12 cellular contexts compared by ENCODE assay signal in the genomic region with DNA sequence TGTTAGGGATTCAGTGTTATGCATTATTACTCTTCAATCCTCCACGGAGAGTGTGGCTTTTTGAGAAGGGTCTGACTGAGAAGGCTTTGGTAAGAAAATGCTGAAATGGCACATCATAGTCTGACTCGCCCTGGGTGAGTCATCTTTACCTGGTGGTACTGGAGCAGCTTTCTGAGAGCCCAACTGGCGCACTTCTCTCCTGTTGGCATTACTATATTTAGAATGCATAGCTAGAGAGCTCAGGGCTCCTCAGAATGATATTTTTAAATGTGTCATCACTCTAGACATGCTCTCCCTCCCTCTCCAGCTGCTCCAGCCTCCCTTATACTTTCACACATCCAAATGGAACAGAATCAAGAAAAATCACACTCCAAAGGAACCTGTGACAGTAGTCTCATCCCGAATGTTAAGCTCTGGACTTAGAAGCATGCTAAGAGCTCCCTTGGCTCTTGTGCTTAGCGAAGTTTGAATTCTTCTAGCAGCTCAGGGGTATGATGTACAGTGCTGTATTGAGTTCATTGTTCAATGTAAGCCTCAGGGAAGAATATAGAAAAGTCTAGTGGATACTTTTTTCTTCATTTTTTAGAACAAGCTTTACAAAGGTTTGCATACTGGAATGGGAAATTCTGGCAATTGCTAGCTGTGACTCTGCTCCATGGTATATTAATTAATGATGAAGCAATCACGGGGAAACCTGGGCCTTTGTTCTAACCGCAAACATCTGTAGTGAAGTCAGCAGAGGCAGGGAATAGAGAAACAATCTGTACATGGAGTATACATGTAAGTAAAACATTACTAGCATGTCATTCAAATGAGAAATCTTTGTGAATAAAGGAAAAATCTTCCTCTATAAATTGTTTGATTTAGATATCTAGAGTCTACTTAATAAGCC.
DNase-seq lines count a peak whose midpoint lies in the region; ATAC-seq and TF ChIP-seq lines count a peak whose summit lies in the region.
"Had no signal": no experiment of that assay in that cellular context is flagged by ENCODE, and none has a peak within 500 bp of the region (broad histone marks: within the 10 kb centered on the region; RNA-seq: fewer than 3 reads in every experiment).

No MANE protein-coding gene starts in this region.

- H3K36me3 ChIP-seq in brain microvascular endothelial cell (replicated peaks): no peaks in the 10 kb centered on the region

- no peak overlapping the region for H3K4me3 Mint-ChIP-seq in glutamatergic neuron (ENCODE audit: unreplicated experiment)
- H3K4me3 Mint-ChIP-seq: dendritic cell treated with granulocyte-macrophage colony-stimulating factor and Interleukin-4, amounts not matched to agents 40 ng/mL and 50 ng/mL, for 4 days had no signal

- TF ChIP-seq CTCF in glutamatergic neuron (IDR thresholded peaks at IDR 0.05; ENCODE audit: partially characterized antibody, unreplicated experiment) (no peak), brain microvascular endothelial cell (IDR thresholded peaks at IDR 0.05; ENCODE audit: low read depth, low read length, missing control alignments) (no peak)

- no peak overlapping the region for H3K4me3 ChIP-seq in brain microvascular endothelial cell (ENCODE audit: low read depth, low read length)

- H3K27ac ChIP-seq in brain microvascular endothelial cell: no peak overlapping the region

- peak overlapping the region; percentile 40 for H3K27ac Mint-ChIP-seq in glutamatergic neuron (ENCODE audit: unreplicated experiment)
- H3K27ac Mint-ChIP-seq in activated naive CD4-positive, alpha-beta T cell treated with anti-CD3 and anti-CD28 coated beads, Interleukin-2, amount 50 U/mL, for 72 hours: no peak overlapping the region
- H3K27ac Mint-ChIP-seq: dendritic cell treated with granulocyte-macrophage colony-stimulating factor and Interleukin-4, amounts not matched to agents 40 ng/mL and 50 ng/mL, for 4 days had no signal

- peak; percentile 38 for ATAC-seq in sciatic nerve
- ATAC-seq in activated naive CD4-positive, alpha-beta T cell treated with anti-CD3 and anti-CD28 coated beads, Interleukin-2, amount 50 U/mL, for 72 hours: no peak
- ATAC-seq in HG03432 (IDR thresholded peaks at IDR 0.05; ENCODE audit: unreplicated experiment): no peak

- H3K36me3 Mint-ChIP-seq in glutamatergic neuron (ENCODE audit: unreplicated experiment): peaks cover 1% of the 10 kb centered on the region
- H3K36me3 Mint-ChIP-seq in activated naive CD4-positive, alpha-beta T cell treated with anti-CD3 and anti-CD28 coated beads, Interleukin-2, amount 50 U/mL, for 72 hours: peaks cover 0 to 5% of the 10 kb centered on the region in 2 donors

- no peaks in the 10 kb centered on the region for H3K27me3 Mint-ChIP-seq in glutamatergic neuron (ENCODE audit: unreplicated experiment)
- H3K27me3 Mint-ChIP-seq: dendritic cell treated with granulocyte-macrophage colony-stimulating factor and Interleukin-4, amounts not matched to agents 40 ng/mL and 50 ng/mL, for 4 days had no signal

- in situ Hi-C loops in brain microvascular endothelial cell (cut with HindIII; ENCODE audit: low pct_ligation_motif_present, low sequenced_read_pairs): no loop called here

- H3K9me3 Mint-ChIP-seq in glutamatergic neuron (ENCODE audit: unreplicated experiment): peaks cover 2% of the 10 kb centered on the region
- H3K9me3 Mint-ChIP-seq in activated naive CD4-positive, alpha-beta T cell treated with anti-CD3 and anti-CD28 coated beads, Interleukin-2, amount 50 U/mL, for 72 hours: peaks cover 10 to 13% of the 10 kb centered on the region in 2 donors

- DNase-seq in DMS153 (lab: John Stamatoyannopoulos, UW): peak; percentile 31
- DNase-seq in DMS153 treated with DMSO at 0.1 percent for 48 hours (lab: John Stamatoyannopoulos, UW; ENCODE audit: unreplicated experiment): no peak
- DNase-seq in SHP77 (lab: John Stamatoyannopoulos, UW): peak; percentile 50 to 63
- DNase-seq in glutamatergic neuron: no peak
- no peak for DNase-seq in sciatic nerve (ENCODE audit: low spot score)
- no peak for DNase-seq in activated naive CD4-positive, alpha-beta T cell treated with anti-CD3 and anti-CD28 coated beads, Interleukin-2, amount 50 U/mL, for 72 hours (ENCODE audit: low spot score in 2 of 2)
- DNase-seq in brain microvascular endothelial cell: no peak
- DNase-seq: activated CD4-positive, alpha-beta T cell treated with anti-CD3 and anti-CD28 coated beads for 48 hours; activated gamma-delta T cell treated with Interleukin-2 at 50 U/mL for 16 hours; NCI-H510A had no signal

- intact Hi-C loops in sciatic nerve (cut with DNase I): no loop called here

- H3K27me3 ChIP-seq in brain microvascular endothelial cell (replicated peaks): no peaks in the 10 kb centered on the region

- peaks cover 7% of the 10 kb centered on the region for H3K4me1 Mint-ChIP-seq in glutamatergic neuron (ENCODE audit: low read depth, unreplicated experiment)

Comparison
In these comparisons a context has a peak if more than half of its experiments do, and no peak if none do; other contexts are left out.
1. DNase-seq: peak in DMS153 (single experiment) and SHP77 (2 of 2); none in DMS153 treated with DMSO at 0.1 percent for 48 hours (single experiment), glutamatergic neuron (single experiment), sciatic nerve (single experiment), activated naive CD4-positive, alpha-beta T cell treated with anti-CD3 and anti-CD28 coated beads, Interleukin-2, amount 50 U/mL, for 72 hours (0 of 2) and brain microvascular endothelial cell (single experiment).